8 cellular contexts compared by ENCODE assay signal in genomic region chrX:107659768-107660167, GRCh38. TPM values are rescaled to one million over a fixed set of nuclear protein-coding genes. Genes with fewer than 3 reads are reported as not detected.
DNase-seq lines count a peak whose midpoint lies in the region; ATAC-seq and TF ChIP-seq lines count a peak whose summit lies in the region.

No MANE protein-coding gene starts in this region.

- peaks cover 11% of the 10 kb centered on the region for H3K36me3 Mint-ChIP-seq in effector memory CD8-positive, alpha-beta T cell (ENCODE audit: insufficient read depth)
- H3K36me3 Mint-ChIP-seq in naive thymus-derived CD8-positive, alpha-beta T cell, result peaks cover 0 to 3% (median 0%) of the 10 kb centered on the region in 3 donors

- no peaks in the 10 kb centered on the region for H3K79me2 ChIP-seq in OCI-LY1 (ENCODE audit: insufficient read depth, low read length)

- no peak overlapping the region for H3K27ac ChIP-seq in OCI-LY1 (ENCODE audit: low read depth, low read length, poor library complexity, severe bottlenecking)

- no peak overlapping the region for H2AFZ ChIP-seq in OCI-LY1 (ENCODE audit: low read length)

- H3K4me2 ChIP-seq in OCI-LY1 (ENCODE audit: low read length), result no peak overlapping the region

- no peaks in the 10 kb centered on the region for H3K9me3 ChIP-seq in OCI-LY1 (ENCODE audit: low read length)

- no peaks in the 10 kb centered on the region for H3K27me3 Mint-ChIP-seq in effector memory CD8-positive, alpha-beta T cell
- H3K27me3 Mint-ChIP-seq in naive thymus-derived CD8-positive, alpha-beta T cell, result no peaks in the 10 kb centered on the region

- ATAC-seq in effector memory CD8-positive, alpha-beta T cell (replicated peaks), result peak; percentile 56
- peak; percentile 31 to 47 for ATAC-seq in naive thymus-derived CD8-positive, alpha-beta T cell
- ATAC-seq in HG02840 (IDR thresholded peaks at IDR 0.05; ENCODE audit: low FRiP score, unreplicated experiment), result no peak

- no peak overlapping the region for H3K27ac Mint-ChIP-seq in effector memory CD8-positive, alpha-beta T cell
- peak overlapping the region in 1 of 10 donors; percentile 35 for H3K27ac Mint-ChIP-seq in naive thymus-derived CD8-positive, alpha-beta T cell

- H3K4me3 ChIP-seq in OCI-LY1 (ENCODE audit: low read depth, low read length, poor library complexity, severe bottlenecking), result no peak overlapping the region

- no peaks in the 10 kb centered on the region for H3F3A ChIP-seq in OCI-LY1 (ENCODE audit: insufficient read depth, low read length)

- no peaks in the 10 kb centered on the region for H3K9me3 Mint-ChIP-seq in effector memory CD8-positive, alpha-beta T cell
- H3K9me3 Mint-ChIP-seq in naive thymus-derived CD8-positive, alpha-beta T cell, result no peaks in the 10 kb centered on the region

- POLR2A ChIA-PET in naive thymus-derived CD8-positive, alpha-beta T cell (lab: Charles Lee), result interaction anchor here (1.4 to 1.9 kb wide), 3 partner anchors 14 to 117 kb away, joined by 4 to 11 read pairs (median 11); partner anchors contain the start of gene NCBP2L

- peaks cover 4 to 6% of the 10 kb centered on the region in 2 donors for H3K4me1 Mint-ChIP-seq in effector memory CD8-positive, alpha-beta T cell (ENCODE audit: low read depth in 2 of 2)
- H3K4me1 Mint-ChIP-seq in naive thymus-derived CD8-positive, alpha-beta T cell, result peaks cover 6 to 24% (median 14%) of the 10 kb centered on the region in 4 donors

- H4K20me1 ChIP-seq in OCI-LY1 (ENCODE audit: insufficient read depth, low read length), result no peaks in the 10 kb centered on the region

- H3K9ac ChIP-seq in OCI-LY1 (ENCODE audit: low read length), result no peak overlapping the region

- peak; percentile 61 for TF ChIP-seq CTCF in OCI-LY1 (IDR thresholded peaks at IDR 0.05; ENCODE audit: low read length)

- no peak overlapping the region for H3K4me3 Mint-ChIP-seq in effector memory CD8-positive, alpha-beta T cell
- no peak overlapping the region for H3K4me3 Mint-ChIP-seq in naive thymus-derived CD8-positive, alpha-beta T cell

- H3K36me3 ChIP-seq in OCI-LY1 (ENCODE audit: insufficient read depth, low read length), result no peaks in the 10 kb centered on the region

- peaks cover 3% of the 10 kb centered on the region for H3K4me1 ChIP-seq in OCI-LY1 (ENCODE audit: insufficient read depth, low read length, severe bottlenecking)

- DNase-seq in D341Med (ENCODE audit: low spot score) (peak; percentile 27), H4 (ENCODE audit: low spot score) (peak; percentile 38), NCI-H226 (no peak)
- DNase-seq in effector memory CD8-positive, alpha-beta T cell, result peak in 1 of 3 experiments; percentile 30
- peak in 4 of 10 donors; percentile 3 to 56 (median 48) for DNase-seq in naive thymus-derived CD8-positive, alpha-beta T cell
- DNase-seq in activated CD4-positive, alpha-beta T cell treated with anti-CD3 and anti-CD28 coated beads, Interleukin-2, amount 50 U/mL, for 4 hours, result no peak

- H3K9me2 ChIP-seq in OCI-LY1 (ENCODE audit: low read depth, low read length), result no peaks in the 10 kb centered on the region

- H3K27me3 ChIP-seq in OCI-LY1 (ENCODE audit: insufficient read depth, low read length), result no peaks in the 10 kb centered on the region

RNA-seq across cellular contexts. Expression of gene PRPS1, which starts 31.5 kb away (rescaled TPM):
- total RNA-seq in H4 (2014; rRNA removed; shearing (Covaris generic)), result 81.3 and 100 TPM in 2 replicates
- total RNA-seq in naive thymus-derived CD8-positive, alpha-beta T cell, result 10 to 100 TPM; 62.4 to 66.3 TPM
- 10 to 100 TPM; 53.8 to 61.6 (median 56.7) TPM for polyA plus RNA-seq in naive thymus-derived CD8-positive, alpha-beta T cell

Comparison
In these comparisons a context has a peak if more than half of its experiments do, and no peak if none do; other contexts are left out.
1. DNase-seq: peak in D341Med (single experiment) and H4 (single experiment); none in NCI-H226 (single experiment) and activated CD4-positive, alpha-beta T cell treated with anti-CD3 and anti-CD28 coated beads, Interleukin-2, amount 50 U/mL, for 4 hours (0 of 2).